Comparison of ENCODE assay signal across 30 cellular contexts in genomic region chr13:22220186-22221160, GRCh38.
A peak's percentile ranks its signal among the peaks of the same experiment; 100 is the strongest.
DNase-seq lines count a peak whose midpoint lies in the region; ATAC-seq, FAIRE-seq and TF ChIP-seq lines count a peak whose summit lies in the region.
"Had no signal": no experiment of that assay in that cellular context is flagged by ENCODE, and none has a peak within 500 bp of the region (broad histone marks: within the 10 kb centered on the region; RNA-seq: fewer than 3 reads in every experiment).

No MANE protein-coding gene starts in this region.

- intact Hi-C loops in kidney (cut with DNase I): no loop called here

- no peaks in the 10 kb centered on the region for H3K36me3 ChIP-seq in kidney (ENCODE audit: control insufficient read depth in 1 of 2, insufficient read depth in 2 of 2, low read length in 2 of 2)
- H3K36me3 ChIP-seq: BLaER1 treated with 17β-estradiol and CSF1 and Interleukin-3, amounts not matched to agents 10 nM and 100 nM; brain microvascular endothelial cell; pancreas had no signal

- no peak for ATAC-seq in GM19455 (IDR thresholded peaks at IDR 0.05; ENCODE audit: unreplicated experiment)
- ATAC-seq: A549; activated T-cell treated with anti-CD3 and anti-CD28 coated beads, Interleukin-2, amount 50 U/mL, for 4 hours; pancreas; PC-3; Right ventricle myocardium inferior had no signal

- peak; percentile 56 for DNase-seq in AG08395 (ENCODE audit: low spot score)
- peak; percentile 12 for DNase-seq in GM04504 (ENCODE audit: low read depth)
- DNase-seq in NCI-H748 treated with DMSO at 0.1 percent for 48 hours (lab: John Stamatoyannopoulos, UW): peak; percentile 99
- peak; percentile 59 for DNase-seq in kidney
- DNase-seq in HT-29 (ENCODE audit: low spot score): no peak
- no peak for DNase-seq in activated CD8-positive, alpha-beta memory T cell treated with anti-CD3 and anti-CD28 coated beads for 24 hours
- DNase-seq in NCI-H1105 treated with DMSO at 0.1 percent for 48 hours (lab: John Stamatoyannopoulos, UW): no peak
- DNase-seq: activated CD4-positive, alpha-beta T cell treated with anti-CD3 and anti-CD28 coated beads for 4 hours; activated naive CD4-positive, alpha-beta T cell; activated T-cell treated with anti-CD3 and anti-CD28 coated beads, Interleukin-2, amount 50 U/mL, for 4 hours; brain microvascular endothelial cell; DMS79; effector CD4-positive, alpha-beta T cell; GDM1; KBM-7; MM.1S; NCI-H1436; NCI-H226; nephron progenitor cell; NK-92 treated with Interleukin-12 subunit alpha and Interleukin-12 subunit beta, amount 100 ng/mL, for 24 hours; pancreas; PC-3; stimulated activated CD4-positive, alpha-beta T cell treated with anti-CD3 and anti-CD28 coated beads, Interleukin-2, amount 100 ng/mL, for 48 hours; T-helper 9 cell; trophoblast cell had no signal

- no peaks in the 10 kb centered on the region for H3K9me3 ChIP-seq in kidney (ENCODE audit: control insufficient read depth in 1 of 2, low read length in 2 of 2)
- H3K9me3 ChIP-seq: A549; BLaER1 treated with 17β-estradiol and CSF1 and Interleukin-3, amounts not matched to agents 10 nM and 100 nM; pancreas had no signal

- no peak for FAIRE-seq in kidney (lab: Jason Lieb, UNC)
- FAIRE-seq: A549, pancreas had no signal

- no peak overlapping the region for H3K4me3 ChIP-seq in kidney (ENCODE audit: low read length in 2 of 2)
- H3K4me3 ChIP-seq: A549; BLaER1 treated with 17β-estradiol and CSF1 and Interleukin-3, amounts not matched to agents 10 nM and 100 nM; pancreas had no signal

- H3K27ac ChIP-seq in kidney (ENCODE audit: low read depth in 2 of 2, low read length in 2 of 2): no peak overlapping the region
- H3K27ac ChIP-seq: A549; BLaER1 treated with 17β-estradiol and CSF1 and Interleukin-3, amounts not matched to agents 10 nM and 100 nM; brain microvascular endothelial cell; pancreas; VCaP had no signal

- no peak overlapping the region for H3K9ac ChIP-seq in kidney (ENCODE audit: low read length in 2 of 2)
- H3K9ac ChIP-seq: BLaER1 treated with 17β-estradiol and CSF1 and Interleukin-3, amounts not matched to agents 10 nM and 100 nM had no signal

- TF ChIP-seq CTCF in kidney (IDR thresholded peaks at IDR 0.05; ENCODE audit: borderline replicate concordance, extremely low read depth, insufficient read depth): no peak

- H3K4me1 ChIP-seq in kidney (ENCODE audit: control insufficient read depth in 1 of 2, insufficient read depth in 1 of 2, low read depth in 1 of 2, low read length in 2 of 2): no peaks in the 10 kb centered on the region
- H3K4me1 ChIP-seq: A549, pancreas had no signal

Comparison
In these comparisons a context has a peak if more than half of its experiments do, and no peak if none do; other contexts are left out.
1. DNase-seq: peak in AG08395 (single experiment), GM04504 (single experiment), NCI-H748 treated with DMSO at 0.1 percent for 48 hours (single experiment) and kidney (single experiment); none in HT-29 (single experiment), activated CD8-positive, alpha-beta memory T cell treated with anti-CD3 and anti-CD28 coated beads for 24 hours (single experiment) and NCI-H1105 treated with DMSO at 0.1 percent for 48 hours (single experiment).